9 cellular contexts compared by ENCODE assay signal in the genomic region with DNA sequence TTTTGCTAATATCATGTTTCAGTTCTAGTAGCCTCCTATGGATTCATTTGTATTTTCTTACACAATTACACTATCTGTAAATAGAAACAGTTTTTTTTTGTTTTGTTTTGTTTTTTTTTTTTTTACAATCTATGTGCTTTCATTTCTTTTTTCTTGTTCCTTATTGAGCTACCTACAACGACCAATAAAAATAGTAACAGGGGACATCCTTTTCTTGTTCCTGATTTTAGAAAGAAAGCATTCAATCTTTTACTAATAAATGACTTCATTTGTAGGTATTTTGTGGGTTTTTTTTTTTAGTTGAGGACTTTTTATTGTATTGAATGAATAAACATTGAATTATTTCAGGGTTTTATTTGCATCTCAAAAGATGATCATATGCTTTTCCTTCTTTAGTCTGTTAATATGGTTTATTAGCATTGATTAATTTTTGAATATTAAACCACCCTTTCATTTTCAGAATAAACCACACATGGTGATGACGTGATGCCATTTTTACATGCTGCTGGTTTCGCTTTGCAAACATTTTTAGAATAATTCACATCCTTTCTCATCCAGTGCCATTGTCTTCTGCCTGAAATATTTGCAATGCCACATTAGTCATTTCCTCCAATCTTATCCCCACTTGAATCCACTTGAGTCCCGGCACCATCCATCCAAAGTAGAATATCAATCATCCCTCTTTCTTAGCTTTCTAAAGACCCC. TPM values are rescaled to one million over a fixed set of nuclear protein-coding genes. Genes with fewer than 3 reads are reported as not detected.
DNase-seq lines count a peak whose midpoint lies in the region; ATAC-seq, FAIRE-seq and TF ChIP-seq lines count a peak whose summit lies in the region.
"Had no signal": no experiment of that assay in that cellular context is flagged by ENCODE, and none has a peak within 500 bp of the region (broad histone marks: within the 10 kb centered on the region; RNA-seq: fewer than 3 reads in every experiment).

No MANE protein-coding gene starts in this region.

- FAIRE-seq in bronchial epithelial cell (lab: Jason Lieb, UNC), result no peak

- TF ChIP-seq CTCF in bronchial epithelial cell (IDR thresholded peaks at IDR 0.05; ENCODE audit: insufficient read depth, low read length, severe bottlenecking) (no peak), smooth muscle cell (IDR thresholded peaks at IDR 0.05; ENCODE audit: borderline replicate concordance, insufficient read depth, poor library complexity, severe bottlenecking) (no peak)

- H3K79me2 ChIP-seq in smooth muscle cell (ENCODE audit: low read depth), result no peaks in the 10 kb centered on the region

- H3K27me3 ChIP-seq in bronchial epithelial cell (ENCODE audit: control insufficient read depth, insufficient read depth, low read length) (no peaks in the 10 kb centered on the region), smooth muscle cell (ENCODE audit: low read depth) (no peaks in the 10 kb centered on the region)

- H3K4me2 ChIP-seq in smooth muscle cell, result no peak overlapping the region

- no peaks in the 10 kb centered on the region for H4K20me1 ChIP-seq in smooth muscle cell (ENCODE audit: low read depth)

- DNase-seq in bronchial epithelial cell (ENCODE audit: low read depth), result peak; percentile 93
- no peak for DNase-seq in smooth muscle cell (lab: John Stamatoyannopoulos, UW; ENCODE audit: unreplicated experiment)
- no peak for DNase-seq in mesenteric fat pad (ENCODE audit: low spot score)
- DNase-seq in NCI-H187 treated with DMSO at 0.1 percent for 48 hours (lab: John Stamatoyannopoulos, UW), result no peak
- DNase-seq in nucleus accumbens (lab: John Stamatoyannopoulos, UW), result no peak
- DNase-seq: GOT3, NCI-H2227 treated with DMSO at 0.1 percent for 48 hours had no signal

- H3K4me3 ChIP-seq in bronchial epithelial cell (ENCODE audit: low read depth, low read length), result no peak overlapping the region
- H3K4me3 ChIP-seq in smooth muscle cell, result no peak overlapping the region

- no peak overlapping the region for H3K9ac ChIP-seq in smooth muscle cell (ENCODE audit: low read depth)

- H3K4me1 ChIP-seq in smooth muscle cell (ENCODE audit: low read depth), result no peaks in the 10 kb centered on the region

- 39% methylated on average over 4 of the region's 4 CpGs for whole genome bisulfite sequencing in smooth muscle cell (ENCODE audit: low lambda C conversion rate)

- H3F3A ChIP-seq in smooth muscle cell (ENCODE audit: low read depth), result no peaks in the 10 kb centered on the region

- no peaks in the 10 kb centered on the region for H3K9me3 ChIP-seq in smooth muscle cell (replicated peaks; ENCODE audit: low read depth)

- no peak overlapping the region for H2AFZ ChIP-seq in smooth muscle cell (ENCODE audit: low read depth)

- peak overlapping the region; percentile 53 for H3K27ac ChIP-seq in smooth muscle cell (ENCODE audit: low read depth)

- ATAC-seq in GM18909 (IDR thresholded peaks at IDR 0.05; ENCODE audit: poor library complexity, unreplicated experiment) (peak; percentile 64), HG03342 (IDR thresholded peaks at IDR 0.05; ENCODE audit: unreplicated experiment) (peak; percentile 54)

- no peaks in the 10 kb centered on the region for H3K36me3 ChIP-seq in bronchial epithelial cell (ENCODE audit: control insufficient read depth, insufficient read depth, low read length)
- no peaks in the 10 kb centered on the region for H3K36me3 ChIP-seq in smooth muscle cell (ENCODE audit: low read depth)

RNA-seq across cellular contexts. Expression of a gene that starts 18.1 kb away (rescaled TPM):
- total RNA-seq in bronchial epithelial cell (4.2 and 6.1 TPM in 2 replicates), smooth muscle cell (3.2 and 7.2 TPM in 2 replicates), mesenteric fat pad (9.2 TPM)
- 2.3 and 3.0 TPM in 2 replicates for polyA plus RNA-seq in smooth muscle cell
